ENCODE assay signal across 9 cellular contexts in genomic region chr1:66247415-66248208, GRCh38.
DNase-seq lines count a peak whose midpoint lies in the region; ATAC-seq lines count a peak whose summit lies in the region.
"Had no signal": no experiment of that assay in that cellular context is flagged by ENCODE, and none has a peak within 500 bp of the region (broad histone marks: within the 10 kb centered on the region; RNA-seq: fewer than 3 reads in every experiment).

No MANE protein-coding gene starts in this region.

- CTCF ChIA-PET in activated CD4-positive, alpha-beta T cell treated with anti-CD3 and anti-CD28 coated beads, Interleukin-2, amount 10 ng/mL, durations not matched to agents 7 days and 5 days (lab: Charles Lee) = interaction anchor here (0.8 to 20.0 kb wide), 9 partner anchors 8 to 202 kb away, joined by 3 to 240 read pairs (median 4); no protein-coding TSS in a partner anchor

- ATAC-seq in GM19043 (IDR thresholded peaks at IDR 0.05; ENCODE audit: low read depth, unreplicated experiment) (peak; percentile 35), HG02981 (IDR thresholded peaks at IDR 0.05; ENCODE audit: unreplicated experiment) (peak; percentile 48)

- H3K4me3 Mint-ChIP-seq in activated CD4-positive, alpha-beta T cell treated with anti-CD3 and anti-CD28 coated beads, Interleukin-2, amount 10 ng/mL, durations not matched to agents 7 days and 5 days = peak overlapping the region; percentile 68

- peaks cover 58% of the 10 kb centered on the region for H3K4me1 Mint-ChIP-seq in activated CD4-positive, alpha-beta T cell treated with anti-CD3 and anti-CD28 coated beads, Interleukin-2, amount 10 ng/mL, durations not matched to agents 7 days and 5 days

- no peaks in the 10 kb centered on the region for H3K27me3 Mint-ChIP-seq in activated CD4-positive, alpha-beta T cell treated with anti-CD3 and anti-CD28 coated beads, Interleukin-2, amount 10 ng/mL, durations not matched to agents 7 days and 5 days

- POLR2A ChIA-PET in activated CD4-positive, alpha-beta T cell treated with anti-CD3 and anti-CD28 coated beads, Interleukin-2, amount 10 ng/mL, durations not matched to agents 7 days and 5 days (lab: Charles Lee) = no interaction called here

- H3K36me3 Mint-ChIP-seq in activated CD4-positive, alpha-beta T cell treated with anti-CD3 and anti-CD28 coated beads, Interleukin-2, amount 10 ng/mL, durations not matched to agents 7 days and 5 days (ENCODE audit: low read depth) = peaks cover 4% of the 10 kb centered on the region

- no peaks in the 10 kb centered on the region for H3K9me3 Mint-ChIP-seq in activated CD4-positive, alpha-beta T cell treated with anti-CD3 and anti-CD28 coated beads, Interleukin-2, amount 10 ng/mL, durations not matched to agents 7 days and 5 days

- peak overlapping the region; percentile 90 for H3K27ac Mint-ChIP-seq in activated CD4-positive, alpha-beta T cell treated with anti-CD3 and anti-CD28 coated beads, Interleukin-2, amount 10 ng/mL, durations not matched to agents 7 days and 5 days

- DNase-seq in activated CD4-positive, alpha-beta T cell treated with anti-CD3 and anti-CD28 coated beads, Interleukin-2, amount 10 ng/mL, durations not matched to agents 7 days and 5 days = peak; percentile 39
- peak; percentile 20 for DNase-seq in stimulated activated CD4-positive, alpha-beta T cell treated with anti-CD3 and anti-CD28 coated beads, Interleukin-4, amount 100 ng/mL, for 4 hours
- no peak for DNase-seq in NCI-H1930 (lab: John Stamatoyannopoulos, UW)
- no peak for DNase-seq in NCI-H2107 treated with DMSO at 0.1 percent for 48 hours (lab: John Stamatoyannopoulos, UW; ENCODE audit: unreplicated experiment)
- no peak for DNase-seq in AML-193 (lab: John Stamatoyannopoulos, UW)
- DNase-seq in DMS153 treated with DMSO at 0.1 percent for 48 hours (lab: John Stamatoyannopoulos, UW; ENCODE audit: unreplicated experiment) = no peak
- DNase-seq: effector CD4-positive, alpha-beta T cell had no signal

Comparison
In these comparisons a context has a peak if more than half of its experiments do, and no peak if none do; other contexts are left out.
1. DNase-seq: peak in activated CD4-positive, alpha-beta T cell treated with anti-CD3 and anti-CD28 coated beads, Interleukin-2, amount 10 ng/mL, durations not matched to agents 7 days and 5 days (single experiment) and stimulated activated CD4-positive, alpha-beta T cell treated with anti-CD3 and anti-CD28 coated beads, Interleukin-4, amount 100 ng/mL, for 4 hours (2 of 2); none in NCI-H1930 (0 of 2), NCI-H2107 treated with DMSO at 0.1 percent for 48 hours (single experiment), AML-193 (0 of 2) and DMS153 treated with DMSO at 0.1 percent for 48 hours (single experiment).